12 cellular contexts compared by ENCODE assay signal in the genomic region with DNA sequence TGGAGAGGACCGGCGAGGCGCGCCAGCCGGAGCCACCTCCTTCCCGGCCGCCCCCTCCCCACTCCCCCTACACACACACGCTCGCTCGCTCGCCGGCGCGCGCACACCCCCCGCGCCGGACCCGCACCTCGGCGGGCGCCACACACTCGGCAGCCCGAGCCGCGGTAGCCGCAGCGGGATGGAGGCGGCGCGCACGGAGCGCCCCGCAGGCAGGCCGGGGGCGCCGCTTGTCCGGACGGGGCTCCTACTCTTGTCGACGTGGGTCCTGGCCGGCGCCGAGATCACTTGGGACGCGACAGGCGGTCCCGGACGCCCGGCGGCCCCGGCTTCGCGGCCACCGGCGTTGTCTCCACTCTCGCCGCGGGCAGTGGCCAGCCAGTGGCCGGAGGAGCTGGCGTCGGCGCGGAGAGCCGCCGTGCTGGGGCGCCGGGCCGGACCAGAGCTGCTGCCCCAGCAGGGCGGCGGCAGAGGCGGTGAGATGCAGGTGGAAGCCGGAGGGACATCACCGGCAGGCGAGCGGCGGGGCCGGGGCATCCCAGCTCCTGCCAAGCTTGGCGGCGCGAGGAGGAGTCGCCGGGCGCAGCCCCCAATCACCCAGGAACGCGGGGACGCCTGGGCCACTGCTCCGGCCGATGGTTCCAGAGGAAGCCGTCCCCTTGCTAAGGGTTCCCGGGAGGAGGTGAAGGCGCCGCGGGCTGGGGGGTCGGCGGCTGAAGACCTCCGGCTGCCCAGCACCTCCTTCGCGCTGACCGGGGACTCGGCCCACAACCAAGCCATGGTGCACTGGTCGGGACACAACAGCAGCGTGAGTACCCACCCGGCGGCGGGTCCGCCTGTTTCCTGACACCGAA. TPM values are rescaled to one million over a fixed set of nuclear protein-coding genes. Genes with fewer than 3 reads are reported as not detected.
A peak's percentile ranks its signal among the peaks of the same experiment; 100 is the strongest.
DNase-seq lines count a peak whose midpoint lies in the region; ATAC-seq and TF ChIP-seq lines count a peak whose summit lies in the region.
"Had no signal": no experiment of that assay in that cellular context is flagged by ENCODE, and none has a peak within 500 bp of the region (broad histone marks: within the 10 kb centered on the region; RNA-seq: fewer than 3 reads in every experiment).

Gene SORCS3 (plus strand): TSS at position 141 of the 851 bp plus-strand sequence.

- DNase-seq in heart right ventricle, result no peak
- no peak for DNase-seq in Right ventricle myocardium superior
- no peak for DNase-seq in coronary artery (ENCODE audit: low spot score)
- no peak for DNase-seq in transverse colon
- DNase-seq: BE2C, erythroblast, NCI-H774, T-helper 2 cell had no signal

- TF ChIP-seq POLR2A in transverse colon (IDR thresholded peaks at IDR 0.05), result no peak

- WGBS in heart right ventricle, 2 donors, result 1% methylated on average over 102 to 108 of the region's 108 CpGs
- 0 to 1% methylated on average over 66 to 79 of the region's 108 CpGs for WGBS in mesodermal cell (ENCODE audit: insufficient coverage in 2 of 2), 2 experiments
- WGBS in transverse colon (ENCODE audit: low coverage in 1 of 2), 2 donors, result 18 to 20% methylated on average over 3 to 96 of the region's 108 CpGs

- in situ Hi-C loops in transverse colon (cut with MboI; ENCODE audit: low pct_ligation_motif_present in 1 of 4, low pct_unique_long_range_greater_than_20kb in 1 of 4, low sequenced_read_pairs in 3 of 4), result no loop called here

- ATAC-seq in heart right ventricle (no peak), Right ventricle myocardium superior (ENCODE audit: poor library complexity) (no peak), HG02571 (IDR thresholded peaks at IDR 0.05; ENCODE audit: unreplicated experiment) (no peak), GM18907 (IDR thresholded peaks at IDR 0.05; ENCODE audit: unreplicated experiment) (no peak), HG02970 (IDR thresholded peaks at IDR 0.05; ENCODE audit: low FRiP score, unreplicated experiment) (no peak)

- intact Hi-C loops in heart right ventricle (cut with DNase I), result loop anchor here in 7 of 10 donors (5.0 to 10.0 kb wide), 2 partner anchors 281 to 283 kb away; no protein-coding TSS in a partner anchor
- intact Hi-C loops in Right ventricle myocardium superior (cut with DNase I), result loop anchor here (5.0 kb wide), 1 partner anchor 281 kb away; no protein-coding TSS in a partner anchor
- intact Hi-C loops in transverse colon (cut with DNase I; ENCODE audit: low total_unique reads), result no loop called here

- H3K4me1 ChIP-seq in heart right ventricle (peaks cover 0 to 23% (median 8%) of the 10 kb centered on the region in 9 donors), mesodermal cell (ENCODE audit: control insufficient read depth, insufficient read depth, low read length, poor library complexity, severe bottlenecking) (peaks cover 2% of the 10 kb centered on the region), transverse colon (peaks cover 0 to 16% (median 2%) of the 10 kb centered on the region in 4 donors)
- H3K4me1 ChIP-seq: BE2C had no signal

- H3K9me3 ChIP-seq in heart right ventricle (no peaks in the 10 kb centered on the region), mesodermal cell (ENCODE audit: control insufficient read depth, low read length) (no peaks in the 10 kb centered on the region), transverse colon (no peaks in the 10 kb centered on the region)
- H3K9me3 ChIP-seq: BE2C had no signal

- H3K4me3 ChIP-seq in heart right ventricle (peak within 1 kb of the TSS in 8 of 10 donors; percentile 10 to 33 (median 19)), coronary artery (peak within 1 kb of the TSS; percentile 59), mesodermal cell (ENCODE audit: extremely low read depth, insufficient read depth, low read length, poor library complexity, severe bottlenecking) (peak within 1 kb of the TSS; percentile 35), transverse colon (peak within 1 kb of the TSS in 3 of 4 donors; percentile 9 to 28 (median 14))

- TF ChIP-seq CTCF in heart right ventricle (IDR thresholded peaks at IDR 0.05) (no peak), coronary artery (IDR thresholded peaks at IDR 0.05) (no peak), transverse colon (IDR thresholded peaks at IDR 0.05) (no peak)

- H3K27ac ChIP-seq in heart right ventricle, result no peak within 1 kb of the TSS
- no peak within 1 kb of the TSS for H3K27ac ChIP-seq in coronary artery
- no peak within 1 kb of the TSS for H3K27ac ChIP-seq in mesodermal cell (ENCODE audit: low read depth, low read length, severe bottlenecking)
- H3K27ac ChIP-seq in transverse colon, result no peak within 1 kb of the TSS

- TF ChIP-seq EP300 in transverse colon (IDR thresholded peaks at IDR 0.05; ENCODE audit: low read depth), result no peak

- H3K27me3 ChIP-seq in heart right ventricle, result peaks cover 10 to 98% (median 95%) of the 10 kb centered on the region in 7 donors
- H3K27me3 ChIP-seq in transverse colon, result peaks cover 68% of the 10 kb centered on the region

- H3K36me3 ChIP-seq in heart right ventricle, result no peaks in the 10 kb centered on the region
- no peaks in the 10 kb centered on the region for H3K36me3 ChIP-seq in mesodermal cell (ENCODE audit: control insufficient read depth, insufficient read depth, low read length)
- no peaks in the 10 kb centered on the region for H3K36me3 ChIP-seq in transverse colon
- H3K36me3 ChIP-seq: BE2C had no signal

RNA-seq across cellular contexts. Expression of gene SORCS3, which starts in this region (rescaled TPM):
- under 1 TPM in 6 of 10 donors, not detected in 4; 0.04 to 0.09 (median 0.05) TPM for total RNA-seq in heart right ventricle
- polyA plus RNA-seq in heart right ventricle, result under 1 TPM; 0.01 to 0.07 TPM
- total RNA-seq in Right ventricle myocardium superior, result 0.19 TPM
- polyA plus RNA-seq in mesodermal cell (2013, experiment 1 of 2), result 0.63 TPM
- 0.15 TPM for polyA plus RNA-seq in mesodermal cell (2013, experiment 2 of 2)
- total RNA-seq in transverse colon, result under 1 TPM in 2 of 4 donors, not detected in 2; 0.14 to 0.32 TPM
